Comparison of ENCODE assay signal across 8 cellular contexts in genomic region chr17:64736804-64737492, GRCh38.
DNase-seq lines count a peak whose midpoint lies in the region; FAIRE-seq and TF ChIP-seq lines count a peak whose summit lies in the region.

No MANE protein-coding gene starts in this region.

- no peaks in the 10 kb centered on the region for H3K9me3 ChIP-seq in kidney (ENCODE audit: control insufficient read depth in 1 of 2, low read length in 2 of 2)

- FAIRE-seq in kidney (lab: Jason Lieb, UNC) = no peak

- H3K27me3 Mint-ChIP-seq in activated naive CD8-positive, alpha-beta T cell = no peaks in the 10 kb centered on the region

- TF ChIP-seq CTCF in kidney (IDR thresholded peaks at IDR 0.05; ENCODE audit: borderline replicate concordance, extremely low read depth, insufficient read depth) = peak; percentile 38

- H3K4me1 ChIP-seq in kidney (ENCODE audit: control insufficient read depth in 1 of 2, insufficient read depth in 1 of 2, low read depth in 1 of 2, low read length in 2 of 2) = peaks cover 0 to 9% of the 10 kb centered on the region in 2 donors

- H3K4me3 ChIP-seq in kidney (ENCODE audit: low read length in 2 of 2) = no peak overlapping the region

- H3K27ac ChIP-seq in kidney (ENCODE audit: low read depth in 2 of 2, low read length in 2 of 2) = no peak overlapping the region

- peak; percentile 47 for DNase-seq in activated gamma-delta T cell treated with Interleukin-2 at 50 U/mL for 16 hours
- DNase-seq in activated gamma-delta T cell (lab: John Stamatoyannopoulos, UW) = no peak
- peak; percentile 79 for DNase-seq in RKO (ENCODE audit: low spot score)
- DNase-seq in kidney = no peak
- DNase-seq in stimulated activated CD8-positive, alpha-beta memory T cell treated with anti-CD3 and anti-CD28 coated beads, Interleukin-7, amount 100 ng/mL, for 1 hour (ENCODE audit: low read depth in 2 of 2) = peak; percentile 14
- DNase-seq in NCI-H524 treated with DMSO at 0.1 percent for 48 hours (lab: John Stamatoyannopoulos, UW) = no peak
- DNase-seq in NCI-H1048 (lab: John Stamatoyannopoulos, UW) = no peak

- peak overlapping the region; percentile 13 for H3K27ac Mint-ChIP-seq in activated naive CD8-positive, alpha-beta T cell

- H3K9me3 Mint-ChIP-seq in activated naive CD8-positive, alpha-beta T cell (ENCODE audit: low read depth) = no peaks in the 10 kb centered on the region

- intact Hi-C loops in kidney (cut with DNase I) = no loop called here

- no peaks in the 10 kb centered on the region for H3K36me3 ChIP-seq in kidney (ENCODE audit: control insufficient read depth in 1 of 2, insufficient read depth in 2 of 2, low read length in 2 of 2)

- no peaks in the 10 kb centered on the region for H3K36me3 Mint-ChIP-seq in activated naive CD8-positive, alpha-beta T cell

- no peak overlapping the region for H3K4me3 Mint-ChIP-seq in activated naive CD8-positive, alpha-beta T cell

- peaks cover 13% of the 10 kb centered on the region for H3K4me1 Mint-ChIP-seq in activated naive CD8-positive, alpha-beta T cell (ENCODE audit: low read depth)

- no peak overlapping the region for H3K9ac ChIP-seq in kidney (ENCODE audit: low read length in 2 of 2)

Comparison
In these comparisons a context has a peak if more than half of its experiments do, and no peak if none do; other contexts are left out.
1. DNase-seq: peak in activated gamma-delta T cell treated with Interleukin-2 at 50 U/mL for 16 hours (single experiment), RKO (single experiment) and stimulated activated CD8-positive, alpha-beta memory T cell treated with anti-CD3 and anti-CD28 coated beads, Interleukin-7, amount 100 ng/mL, for 1 hour (2 of 2); none in activated gamma-delta T cell (single experiment), kidney (single experiment), NCI-H524 treated with DMSO at 0.1 percent for 48 hours (single experiment) and NCI-H1048 (single experiment).